ENCODE assay signal across 8 cellular contexts in genomic region chr1:41496080-41497055, GRCh38. TPM values are rescaled to one million over a fixed set of nuclear protein-coding genes. Genes with fewer than 3 reads are reported as not detected.
A peak's percentile ranks its signal among the peaks of the same experiment; 100 is the strongest.
DNase-seq lines count a peak whose midpoint lies in the region; ATAC-seq and TF ChIP-seq lines count a peak whose summit lies in the region.

No MANE protein-coding gene starts in this region.

- ATAC-seq in right cardiac atrium: peak; percentile 85 to 89
- peak; percentile 55 to 63 for ATAC-seq in gastrocnemius medialis

- intact Hi-C loops in right cardiac atrium (cut with DNase I): no loop called here
- intact Hi-C loops in gastrocnemius medialis (cut with DNase I; ENCODE audit: low total_unique reads): loop anchor here (2.0 to 5.0 kb wide), 3 partner anchors 40 to 166 kb away; no protein-coding TSS in a partner anchor

- in situ Hi-C loops in gastrocnemius medialis (cut with MboI; ENCODE audit: low sequenced_read_pairs in 4 of 4): no loop called here

- H3K27me3 ChIP-seq in right cardiac atrium (ENCODE audit: control insufficient read depth, insufficient read depth) (no peaks in the 10 kb centered on the region), gastrocnemius medialis (no peaks in the 10 kb centered on the region)

- H3K9me3 ChIP-seq in right cardiac atrium (ENCODE audit: control insufficient read depth, low read length): no peaks in the 10 kb centered on the region
- no peaks in the 10 kb centered on the region for H3K9me3 ChIP-seq in gastrocnemius medialis

- H3K27ac ChIP-seq in right cardiac atrium (ENCODE audit: low read length): peak overlapping the region; percentile 87
- H3K27ac ChIP-seq in gastrocnemius medialis: peak overlapping the region; percentile 88 to 93 (median 90)

- peak in 3 of 5 experiments; percentile 14 to 49 (median 42) for TF ChIP-seq CTCF in gastrocnemius medialis (IDR thresholded peaks at IDR 0.05 in 4 of 5, conservative IDR thresholded peaks at IDR 0.05 in 1 of 5)

- H3K4me1 ChIP-seq in right cardiac atrium (ENCODE audit: control insufficient read depth, insufficient read depth, low read length) (peaks cover 13% of the 10 kb centered on the region), gastrocnemius medialis (peaks cover 48 to 49% of the 10 kb centered on the region in 2 donors)

- peak; percentile 81 to 83 for TF ChIP-seq POLR2A in gastrocnemius medialis (IDR thresholded peaks at IDR 0.05)

- DNase-seq in NCI-H510A (lab: John Stamatoyannopoulos, UW): peak; percentile 40
- DNase-seq in NCI-H510A treated with DMSO at 0.1 percent for 48 hours (lab: John Stamatoyannopoulos, UW): no peak
- peak; percentile 91 for DNase-seq in NCI-H226
- peak; percentile 54 for DNase-seq in amniotic stem cell (lab: John Stamatoyannopoulos, UW)
- peak; percentile 94 to 96 (median 95) for DNase-seq in right cardiac atrium
- peak; percentile 90 to 94 for DNase-seq in gastrocnemius medialis
- no peak for DNase-seq in NCI-H82 treated with DMSO at 0.1 percent for 48 hours (lab: John Stamatoyannopoulos, UW; ENCODE audit: unreplicated experiment)
- DNase-seq in OCI-M2 (lab: John Stamatoyannopoulos, UW; ENCODE audit: unreplicated experiment): no peak

- H3K36me3 ChIP-seq in gastrocnemius medialis: no peaks in the 10 kb centered on the region

- 6% methylated on average over 74 of the region's 74 CpGs for WGBS in right cardiac atrium

- H3K4me3 ChIP-seq in right cardiac atrium (ENCODE audit: low read length) (peak overlapping the region; percentile 16), gastrocnemius medialis (peak overlapping the region; percentile 38 to 54 (median 42))

RNA-seq across cellular contexts. Expression of gene EDN2, which starts 11.9 kb away (rescaled TPM):
- total RNA-seq in right cardiac atrium (under 1 TPM; 0.31 to 0.56 (median 0.38) TPM), gastrocnemius medialis (not detected)
- polyA plus RNA-seq in right cardiac atrium: 0.07 TPM

Comparison
In these comparisons a context has a peak if more than half of its experiments do, and no peak if none do; other contexts are left out.
1. DNase-seq: peak in NCI-H510A (single experiment), NCI-H226 (single experiment), amniotic stem cell (single experiment), right cardiac atrium (3 of 3) and gastrocnemius medialis (2 of 2); none in NCI-H510A treated with DMSO at 0.1 percent for 48 hours (single experiment), NCI-H82 treated with DMSO at 0.1 percent for 48 hours (single experiment) and OCI-M2 (single experiment).